In the genomic region with DNA sequence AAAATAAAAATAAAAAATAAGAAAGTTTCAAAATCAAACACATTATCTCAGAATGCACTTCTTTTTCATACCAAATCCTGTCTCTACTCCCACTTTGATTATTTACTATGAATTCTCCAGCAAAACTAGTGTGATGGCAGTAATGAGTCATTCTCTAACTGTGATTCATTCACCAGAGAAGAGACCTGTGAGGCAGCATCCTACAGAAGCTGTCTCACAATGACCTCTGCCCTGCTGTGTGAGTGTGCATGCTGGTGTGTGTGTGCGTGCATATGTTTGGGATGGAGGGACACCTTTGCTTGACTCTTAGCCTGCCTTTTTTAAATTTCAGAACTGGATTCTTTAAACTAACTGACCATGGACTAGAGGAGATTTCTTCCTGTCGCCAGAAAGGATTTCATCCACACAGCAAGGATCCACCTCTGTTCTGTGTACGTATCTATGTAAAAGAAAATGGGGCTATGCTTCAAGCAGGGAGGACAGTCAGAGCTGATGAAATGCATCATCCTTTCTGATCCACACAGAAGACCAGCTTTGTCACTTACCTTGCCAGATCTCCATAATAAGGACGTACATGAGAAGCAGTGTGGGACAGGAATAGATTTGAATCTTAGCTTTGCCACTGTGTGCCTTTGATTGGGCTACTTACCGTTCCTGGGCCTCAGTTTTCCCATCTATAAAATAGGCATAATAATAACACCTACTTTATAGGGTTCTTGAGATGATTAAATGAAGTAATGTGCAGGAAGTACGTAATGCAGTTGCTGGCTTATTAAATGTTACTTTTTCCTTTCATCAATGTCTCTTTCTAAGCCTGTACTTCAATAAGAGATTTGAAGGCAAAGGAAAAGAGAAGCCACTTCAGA, we compare ENCODE assay signal across 10 cellular contexts. TPM values are rescaled to one million over a fixed set of nuclear protein-coding genes. Genes with fewer than 3 reads are reported as not detected.
DNase-seq lines count a peak whose midpoint lies in the region; ATAC-seq lines count a peak whose summit lies in the region.
"Had no signal": no experiment of that assay in that cellular context is flagged by ENCODE, and none has a peak within 500 bp of the region (broad histone marks: within the 10 kb centered on the region; RNA-seq: fewer than 3 reads in every experiment).

No MANE protein-coding gene starts in this region.

- peak overlapping the region; percentile 77 for H3K27ac Mint-ChIP-seq in activated CD4-positive, alpha-beta T cell treated with anti-CD3 and anti-CD28 coated beads for 36 hours
- H3K27ac Mint-ChIP-seq in activated CD4-positive, alpha-beta memory T cell treated with anti-CD3 and anti-CD28 coated beads for 36 hours: peak overlapping the region; percentile 59
- H3K27ac Mint-ChIP-seq: T-cell had no signal

- intact Hi-C loops in activated CD4-positive, alpha-beta T cell treated with anti-CD3 and anti-CD28 coated beads for 36 hours (cut with DNase I, micrococcal nuclease): loop anchor here (1.0 to 10.0 kb wide), 6 partner anchors 26 to 125 kb away; a partner anchor contains a TSS
- intact Hi-C loops in activated CD4-positive, alpha-beta memory T cell treated with anti-CD3 and anti-CD28 coated beads for 36 hours (cut with micrococcal nuclease): loop anchor here (1.0 to 2.0 kb wide), 4 partner anchors 26 to 79 kb away; a partner anchor contains a TSS

- peaks cover 32% of the 10 kb centered on the region for H3K4me1 Mint-ChIP-seq in activated CD4-positive, alpha-beta T cell treated with anti-CD3 and anti-CD28 coated beads for 36 hours
- H3K4me1 Mint-ChIP-seq in activated CD4-positive, alpha-beta memory T cell treated with anti-CD3 and anti-CD28 coated beads for 36 hours (ENCODE audit: low read depth): peaks cover 33% of the 10 kb centered on the region
- H3K4me1 Mint-ChIP-seq: T-cell had no signal

- CTCF ChIA-PET in activated CD4-positive, alpha-beta T cell treated with anti-CD3 and anti-CD28 coated beads for 36 hours (lab: Charles Lee): interaction anchor here (0.5 to 1.7 kb wide), 3 partner anchors 36 to 475 kb away, joined by 3 to 4 read pairs (median 3); no protein-coding TSS in a partner anchor
- CTCF ChIA-PET in activated CD4-positive, alpha-beta memory T cell treated with anti-CD3 and anti-CD28 coated beads for 36 hours (lab: Charles Lee): interaction anchor here (1.7 kb wide), 1 partner anchor 36 kb away, joined by 5 read pairs; no protein-coding TSS in a partner anchor

- no peaks in the 10 kb centered on the region for H3K9me3 Mint-ChIP-seq in activated CD4-positive, alpha-beta T cell treated with anti-CD3 and anti-CD28 coated beads for 36 hours (ENCODE audit: low read depth)
- H3K9me3 Mint-ChIP-seq in activated CD4-positive, alpha-beta memory T cell treated with anti-CD3 and anti-CD28 coated beads for 36 hours: no peaks in the 10 kb centered on the region
- H3K9me3 Mint-ChIP-seq: effector memory CD8-positive, alpha-beta T cell; T-cell had no signal

- POLR2A ChIA-PET in activated CD4-positive, alpha-beta T cell treated with anti-CD3 and anti-CD28 coated beads for 36 hours (lab: Charles Lee): interaction anchor here (0.6 kb wide), 2 partner anchors 19 to 36 kb away, joined by 3 read pairs; no protein-coding TSS in a partner anchor
- POLR2A ChIA-PET in activated CD4-positive, alpha-beta memory T cell treated with anti-CD3 and anti-CD28 coated beads for 36 hours (lab: Charles Lee): interaction anchor here (0.9 to 1.0 kb wide), 2 partner anchors 37 to 85 kb away, joined by 3 to 4 read pairs; no protein-coding TSS in a partner anchor

- H3K36me3 Mint-ChIP-seq in activated CD4-positive, alpha-beta T cell treated with anti-CD3 and anti-CD28 coated beads for 36 hours (ENCODE audit: low read depth): peaks cover 68% of the 10 kb centered on the region
- H3K36me3 Mint-ChIP-seq in activated CD4-positive, alpha-beta memory T cell treated with anti-CD3 and anti-CD28 coated beads for 36 hours: peaks cover 78% of the 10 kb centered on the region

- H3K27me3 Mint-ChIP-seq in activated CD4-positive, alpha-beta T cell treated with anti-CD3 and anti-CD28 coated beads for 36 hours: no peaks in the 10 kb centered on the region
- H3K27me3 Mint-ChIP-seq in activated CD4-positive, alpha-beta memory T cell treated with anti-CD3 and anti-CD28 coated beads for 36 hours: no peaks in the 10 kb centered on the region
- H3K27me3 Mint-ChIP-seq: effector memory CD8-positive, alpha-beta T cell; T-cell had no signal

- no peak overlapping the region for H3K4me3 Mint-ChIP-seq in activated CD4-positive, alpha-beta T cell treated with anti-CD3 and anti-CD28 coated beads for 36 hours
- H3K4me3 Mint-ChIP-seq in activated CD4-positive, alpha-beta memory T cell treated with anti-CD3 and anti-CD28 coated beads for 36 hours: no peak overlapping the region
- H3K4me3 Mint-ChIP-seq: effector memory CD8-positive, alpha-beta T cell; T-cell had no signal

- DNase-seq in activated CD4-positive, alpha-beta T cell treated with anti-CD3 and anti-CD28 coated beads for 36 hours: peak; percentile 76
- no peak for DNase-seq in activated CD4-positive, alpha-beta T cell treated with anti-CD3 and anti-CD28 coated beads for 1 hour
- DNase-seq in activated CD4-positive, alpha-beta memory T cell treated with anti-CD3 and anti-CD28 coated beads for 36 hours: peak; percentile 76
- DNase-seq in fibroblast of the conjunctiva (ENCODE audit: low read depth) (peak; percentile 58), medulla oblongata (ENCODE audit: extremely low spot score) (no peak)
- peak; percentile 4 for DNase-seq in stimulated activated CD8-positive, alpha-beta memory T cell treated with anti-CD3 and anti-CD28 coated beads, Interleukin-7, amount 100 ng/mL, for 24 hours (ENCODE audit: low read depth)
- DNase-seq: effector memory CD8-positive, alpha-beta T cell; T-cell had no signal

- peak; percentile 100 for ATAC-seq in activated CD4-positive, alpha-beta T cell treated with anti-CD3 and anti-CD28 coated beads for 36 hours
- ATAC-seq in HG02885 (IDR thresholded peaks at IDR 0.05; ENCODE audit: poor library complexity, unreplicated experiment) (no peak), GM18870 (IDR thresholded peaks at IDR 0.05; ENCODE audit: unreplicated experiment) (no peak)
- ATAC-seq: effector memory CD8-positive, alpha-beta T cell; T-cell had no signal

RNA-seq across cellular contexts. Expression of a gene that starts 31.2 kb away (rescaled TPM):
- total RNA-seq in activated CD4-positive, alpha-beta T cell treated with anti-CD3 and anti-CD28 coated beads for 36 hours: 100 to 1,000 TPM; 104 to 111 TPM
- 10 to 100 TPM; 79.9 to 85.3 TPM for total RNA-seq in activated CD4-positive, alpha-beta memory T cell treated with anti-CD3 and anti-CD28 coated beads for 36 hours

RNA-seq across cellular contexts. Expression of a gene that starts 32.9 kb away (rescaled TPM):
- under 1 TPM in 1 of 2 experiments, not detected in 1; 0.14 TPM for total RNA-seq in activated CD4-positive, alpha-beta T cell treated with anti-CD3 and anti-CD28 coated beads for 36 hours
- total RNA-seq in activated CD4-positive, alpha-beta memory T cell treated with anti-CD3 and anti-CD28 coated beads for 36 hours: not detected

Comparison
In these comparisons a context has a peak if more than half of its experiments do, and no peak if none do; other contexts are left out.
1. DNase-seq: peak in activated CD4-positive, alpha-beta T cell treated with anti-CD3 and anti-CD28 coated beads for 36 hours (single experiment), activated CD4-positive, alpha-beta memory T cell treated with anti-CD3 and anti-CD28 coated beads for 36 hours (single experiment), fibroblast of the conjunctiva (single experiment) and stimulated activated CD8-positive, alpha-beta memory T cell treated with anti-CD3 and anti-CD28 coated beads, Interleukin-7, amount 100 ng/mL, for 24 hours (single experiment); none in activated CD4-positive, alpha-beta T cell treated with anti-CD3 and anti-CD28 coated beads for 1 hour (single experiment) and medulla oblongata (single experiment).